ENCODE assay signal across 7 cellular contexts in genomic region chr1:95916616-95917015, GRCh38.
DNase-seq lines count a peak whose midpoint lies in the region; ATAC-seq and TF ChIP-seq lines count a peak whose summit lies in the region.

No MANE protein-coding gene starts in this region.

- in situ Hi-C loops in GM13977 (cut with MboI; ENCODE audit: low pct_unique_long_range_greater_than_20kb, low sequenced_read_pairs, unreplicated experiment), result no loop called here

- H3K4me1 Mint-ChIP-seq in chondrocyte (ENCODE audit: low read depth) (no peaks in the 10 kb centered on the region), nephron progenitor cell (no peaks in the 10 kb centered on the region), endothelial cell (ENCODE audit: unreplicated experiment) (no peaks in the 10 kb centered on the region)

- no peaks in the 10 kb centered on the region for H3K27me3 Mint-ChIP-seq in chondrocyte (ENCODE audit: low read depth)
- no peaks in the 10 kb centered on the region for H3K27me3 Mint-ChIP-seq in nephron progenitor cell (ENCODE audit: low read depth, poor library complexity)
- H3K27me3 Mint-ChIP-seq in endothelial cell (ENCODE audit: unreplicated experiment), result no peaks in the 10 kb centered on the region

- H3K9me3 Mint-ChIP-seq in chondrocyte (ENCODE audit: low read depth) (peaks cover 7% of the 10 kb centered on the region), nephron progenitor cell (peaks cover 41% of the 10 kb centered on the region), endothelial cell (ENCODE audit: unreplicated experiment) (peaks cover 1% of the 10 kb centered on the region)

- TF ChIP-seq CTCF in GM13977 (IDR thresholded peaks at IDR 0.05; ENCODE audit: extremely low read depth, insufficient read depth, missing control alignments) (peak; percentile 33), chondrocyte (IDR thresholded peaks at IDR 0.05) (peak; percentile 65), nephron progenitor cell (IDR thresholded peaks at IDR 0.05) (peak; percentile 51), endothelial cell (IDR thresholded peaks at IDR 0.05; ENCODE audit: unreplicated experiment) (no peak)

- H3K4me3 Mint-ChIP-seq in chondrocyte (ENCODE audit: unreplicated experiment) (no peak overlapping the region), nephron progenitor cell (no peak overlapping the region), endothelial cell (ENCODE audit: unreplicated experiment) (no peak overlapping the region)

- no peak for ATAC-seq in HG02763 (IDR thresholded peaks at IDR 0.05; ENCODE audit: unreplicated experiment)

- DNase-seq in GM13977 (ENCODE audit: low spot score) (no peak), NCI-H446 treated with DMSO at 0.1 percent for 48 hours (lab: John Stamatoyannopoulos, UW) (peak; percentile 21), chondrocyte (ENCODE audit: low spot score) (no peak), nephron progenitor cell (no peak), endothelial cell (ENCODE audit: low spot score) (no peak)
- DNase-seq in activated CD4-positive, alpha-beta T cell treated with anti-CD3 and anti-CD28 coated beads, Interleukin-2, amount 50 U/mL, for 1 hour, result no peak

- no peak overlapping the region for H3K27ac Mint-ChIP-seq in chondrocyte (ENCODE audit: unreplicated experiment)
- no peak overlapping the region for H3K27ac Mint-ChIP-seq in nephron progenitor cell
- no peak overlapping the region for H3K27ac Mint-ChIP-seq in endothelial cell (ENCODE audit: unreplicated experiment)

- H3K36me3 Mint-ChIP-seq in chondrocyte (ENCODE audit: low read depth) (no peaks in the 10 kb centered on the region), nephron progenitor cell (ENCODE audit: low read depth) (peaks cover 9% of the 10 kb centered on the region), endothelial cell (ENCODE audit: low read depth, unreplicated experiment) (peaks cover 4% of the 10 kb centered on the region)
